ENCODE assay signal across 19 cellular contexts in genomic region chr3:193207874-193208273, GRCh38. TPM values are rescaled to one million over a fixed set of nuclear protein-coding genes. Genes with fewer than 3 reads are reported as not detected.
DNase-seq lines count a peak whose midpoint lies in the region; ATAC-seq and TF ChIP-seq lines count a peak whose summit lies in the region.
"Had no signal": no experiment of that assay in that cellular context is flagged by ENCODE, and none has a peak within 500 bp of the region (broad histone marks: within the 10 kb centered on the region; RNA-seq: fewer than 3 reads in every experiment).

No MANE protein-coding gene starts in this region.

- DNase-seq in NCI-H1092 treated with DMSO at 0.1 percent for 48 hours (lab: John Stamatoyannopoulos, UW), result peak; percentile 89
- DNase-seq in NCI-H1092 (lab: John Stamatoyannopoulos, UW), result no peak
- DNase-seq in NCI-H2029 treated with DMSO at 0.1 percent for 48 hours (lab: John Stamatoyannopoulos, UW), result peak; percentile 85
- peak; percentile 15 for DNase-seq in NCI-H748 treated with DMSO at 0.1 percent for 48 hours (lab: John Stamatoyannopoulos, UW)
- no peak for DNase-seq in psoas muscle
- DNase-seq in D341Med (ENCODE audit: low spot score), result no peak
- DNase-seq: CD4-positive, alpha-beta memory T cell; GF-D8; GM23248; NCI-H1417 treated with DMSO at 0.1 percent for 48 hours; NCI-H1930; NCI-H524 treated with DMSO at 0.1 percent for 48 hours; RPMI8226; SIG-M5 had no signal

- intact Hi-C loops in psoas muscle (cut with DNase I), result no loop called here

- ATAC-seq in psoas muscle (peak in 3 of 4 donors; percentile 70 to 92 (median 77)), HG03280 (IDR thresholded peaks at IDR 0.05; ENCODE audit: unreplicated experiment) (no peak), HG03139 (IDR thresholded peaks at IDR 0.05; ENCODE audit: unreplicated experiment) (no peak)
- ATAC-seq: HCT116, HepG2 had no signal

- no peaks in the 10 kb centered on the region for H3K27me3 ChIP-seq in psoas muscle (ENCODE audit: insufficient read depth in 3 of 3, low read length in 2 of 3)

- peak overlapping the region; percentile 18 for H3K27ac ChIP-seq in psoas muscle
- H3K27ac ChIP-seq: GM23248, KMS-11 had no signal

- TF ChIP-seq CTCF in psoas muscle (IDR thresholded peaks at IDR 0.05), result no peak

- H3K4me1 ChIP-seq in psoas muscle, result peaks cover 29% of the 10 kb centered on the region

- 19 to 29% (median 20%) methylated on average over 3 of the region's 3 CpGs for WGBS in psoas muscle, 3 donors

- no peaks in the 10 kb centered on the region for H3K36me3 ChIP-seq in psoas muscle (ENCODE audit: insufficient read depth in 1 of 2, low read depth in 1 of 2)

- H3K4me3 ChIP-seq in psoas muscle, result no peak overlapping the region
- H3K4me3 ChIP-seq: GM23248 had no signal

- no peaks in the 10 kb centered on the region for H3K9me3 ChIP-seq in psoas muscle

RNA-seq across cellular contexts. Expression of gene PLAAT1, which starts 33.1 kb away (rescaled TPM):
- 10 to 100 TPM; 14.6 to 26.2 (median 21.8) TPM for total RNA-seq in psoas muscle
- 10 to 100 TPM; 10.8 to 24.4 (median 21.4) TPM for polyA plus RNA-seq in psoas muscle
- total RNA-seq: CD4-positive, alpha-beta memory T cell; GM23248; HepG2 had no signal
- polyA plus RNA-seq: CD4-positive, alpha-beta memory T cell; GM23248; HepG2 had no signal

Comparison
In these comparisons a context has a peak if more than half of its experiments do, and no peak if none do; other contexts are left out.
1. DNase-seq: peak in NCI-H1092 treated with DMSO at 0.1 percent for 48 hours (single experiment), NCI-H2029 treated with DMSO at 0.1 percent for 48 hours (single experiment) and NCI-H748 treated with DMSO at 0.1 percent for 48 hours (single experiment); none in NCI-H1092 (single experiment), psoas muscle (0 of 2) and D341Med (single experiment).
2. ATAC-seq: peak in psoas muscle (3 of 4); none in HG03280 (single experiment) and HG03139 (single experiment).